Comparison of ENCODE assay signal across 9 cellular contexts in the genomic region with DNA sequence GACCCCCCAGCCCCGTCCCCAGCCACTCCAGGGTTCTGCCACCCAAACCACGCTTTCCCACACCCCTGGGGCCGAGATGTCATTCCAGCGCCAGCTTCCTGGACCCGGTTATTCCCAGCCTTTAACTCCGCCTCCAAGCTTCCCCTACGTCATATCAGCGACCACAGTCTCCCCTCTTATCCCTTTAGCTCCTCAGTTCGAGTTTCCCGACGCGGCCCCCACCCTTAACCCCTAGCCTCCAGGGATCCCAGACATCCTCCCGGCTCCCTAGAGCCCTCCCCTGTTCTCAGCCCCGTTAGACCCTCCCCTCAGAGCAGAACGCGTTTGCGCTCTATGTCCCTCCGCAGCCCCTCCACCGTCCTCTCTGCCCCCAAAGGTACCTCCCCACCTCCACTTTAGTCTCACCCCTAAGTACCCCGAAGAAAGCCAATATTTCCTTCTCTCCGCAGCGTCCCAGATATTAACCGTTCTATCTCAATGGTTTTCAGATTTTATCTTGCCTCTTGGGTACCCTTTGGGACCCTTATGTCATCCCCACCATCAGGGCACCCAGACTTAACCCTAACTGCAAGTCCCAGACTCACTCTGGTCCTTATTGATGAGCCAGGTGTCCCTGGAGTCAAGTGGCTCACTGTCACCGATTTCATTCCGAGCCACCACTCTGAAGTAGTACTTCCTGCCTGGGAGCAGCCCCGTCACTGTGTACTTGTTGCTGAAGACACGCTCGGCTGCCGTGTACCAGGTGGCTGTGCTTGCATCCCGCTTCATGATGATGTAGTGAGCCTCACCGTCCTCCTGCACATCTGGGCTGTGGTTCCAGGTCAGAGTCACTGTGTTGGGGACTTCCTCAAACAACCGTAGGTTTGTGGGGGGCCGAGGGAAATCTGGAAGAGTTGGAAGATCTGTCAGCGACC. TPM values are rescaled to one million over a fixed set of nuclear protein-coding genes. Genes with fewer than 3 reads are reported as not detected.
DNase-seq lines count a peak whose midpoint lies in the region; ATAC-seq and TF ChIP-seq lines count a peak whose summit lies in the region.
"Had no signal": no experiment of that assay in that cellular context is flagged by ENCODE, and none has a peak within 500 bp of the region (broad histone marks: within the 10 kb centered on the region; RNA-seq: fewer than 3 reads in every experiment).

No MANE protein-coding gene starts in this region.

- H3K9ac ChIP-seq in mucosa of stomach (ENCODE audit: low read length), result peak overlapping the region; percentile 89

- intact Hi-C loops in tibial artery (cut with DNase I; ENCODE audit: low total_unique reads), result no loop called here

- no peaks in the 10 kb centered on the region for H3K9me3 ChIP-seq in mucosa of stomach (ENCODE audit: control insufficient read depth, low read length)
- H3K9me3 ChIP-seq in tibial artery, result no peaks in the 10 kb centered on the region

- H3K4me1 ChIP-seq in mucosa of stomach (ENCODE audit: control insufficient read depth, insufficient read depth, low read length), result peaks cover 13% of the 10 kb centered on the region
- H3K4me1 ChIP-seq in tibial artery, result peaks cover 0 to 26% (median 10%) of the 10 kb centered on the region in 4 donors

- no peaks in the 10 kb centered on the region for H3K9me3 Mint-ChIP-seq in activated CD8-positive, alpha-beta memory T cell treated with anti-CD3 and anti-CD28 coated beads, Interleukin-2, amount 10 ng/mL, durations not matched to agents 7 days and 5 days (ENCODE audit: low read depth)
- H3K9me3 Mint-ChIP-seq in HFFc6, result no peaks in the 10 kb centered on the region

- peak overlapping the region; percentile 79 to 80 for H3K27ac ChIP-seq in tibial artery
- H3K27ac ChIP-seq: 22Rv1 had no signal

- ATAC-seq in activated CD8-positive, alpha-beta memory T cell treated with anti-CD3 and anti-CD28 coated beads, Interleukin-2, amount 10 ng/mL, durations not matched to agents 7 days and 5 days, result peak; percentile 64

- peak overlapping the region; percentile 66 for H3K4me3 Mint-ChIP-seq in activated CD8-positive, alpha-beta memory T cell treated with anti-CD3 and anti-CD28 coated beads, Interleukin-2, amount 10 ng/mL, durations not matched to agents 7 days and 5 days
- no peak overlapping the region for H3K4me3 Mint-ChIP-seq in HFFc6

- peak overlapping the region; percentile 74 for H3K27ac Mint-ChIP-seq in activated CD8-positive, alpha-beta memory T cell treated with anti-CD3 and anti-CD28 coated beads, Interleukin-2, amount 10 ng/mL, durations not matched to agents 7 days and 5 days
- no peak overlapping the region for H3K27ac Mint-ChIP-seq in HFFc6

- DNase-seq in DMS 273 (lab: John Stamatoyannopoulos, UW; ENCODE audit: unreplicated experiment) (peak; percentile 29), DMS 273 treated with DMSO at 0.1 percent for 48 hours (lab: John Stamatoyannopoulos, UW) (no peak), NCI-H1930 (lab: John Stamatoyannopoulos, UW) (peak; percentile 32 to 47), epithelial cell of esophagus (ENCODE audit: low read depth) (peak; percentile 34), tibial artery (peak; percentile 71 to 82), HFFc6 (no peak)
- peak; percentile 63 for DNase-seq in activated CD8-positive, alpha-beta memory T cell treated with anti-CD3 and anti-CD28 coated beads, Interleukin-2, amount 10 ng/mL, durations not matched to agents 7 days and 5 days

- H3K27me3 ChIP-seq in mucosa of stomach (ENCODE audit: control insufficient read depth, insufficient read depth, low read length) (no peaks in the 10 kb centered on the region), tibial artery (no peaks in the 10 kb centered on the region)

- H3K27me3 Mint-ChIP-seq in activated CD8-positive, alpha-beta memory T cell treated with anti-CD3 and anti-CD28 coated beads, Interleukin-2, amount 10 ng/mL, durations not matched to agents 7 days and 5 days, result peaks cover 29% of the 10 kb centered on the region
- peaks cover 58% of the 10 kb centered on the region for H3K27me3 Mint-ChIP-seq in HFFc6 (ENCODE audit: insufficient read depth)

- H3K36me3 ChIP-seq in mucosa of stomach (ENCODE audit: control insufficient read depth, insufficient read depth, low read length) (no peaks in the 10 kb centered on the region), tibial artery (peaks cover 0 to 16% (median 13%) of the 10 kb centered on the region in 3 donors)

- no peak for TF ChIP-seq CTCF in epithelial cell of esophagus (IDR thresholded peaks at IDR 0.05; ENCODE audit: insufficient read depth, low read depth, low read length, missing control alignments)
- no peak for TF ChIP-seq CTCF in tibial artery (IDR thresholded peaks at IDR 0.05)
- TF ChIP-seq CTCF in HFFc6 (IDR thresholded peaks at IDR 0.05), result no peak

- peaks cover 25% of the 10 kb centered on the region for H3K4me1 Mint-ChIP-seq in activated CD8-positive, alpha-beta memory T cell treated with anti-CD3 and anti-CD28 coated beads, Interleukin-2, amount 10 ng/mL, durations not matched to agents 7 days and 5 days
- H3K4me1 Mint-ChIP-seq in HFFc6 (ENCODE audit: low read depth), result no peaks in the 10 kb centered on the region

- CTCF ChIA-PET in activated CD8-positive, alpha-beta memory T cell treated with anti-CD3 and anti-CD28 coated beads, Interleukin-2, amount 10 ng/mL, durations not matched to agents 7 days and 5 days (lab: Charles Lee), result interaction anchor here (0.6 to 1.5 kb wide), 7 partner anchors 8 to 279 kb away, joined by 3 to 8 read pairs (median 3); a partner anchor contains a TSS

- peak overlapping the region; percentile 55 for H3K4me3 ChIP-seq in epithelial cell of esophagus (ENCODE audit: low read length)
- H3K4me3 ChIP-seq in mucosa of stomach (ENCODE audit: low read length), result peak overlapping the region; percentile 81
- peak overlapping the region; percentile 51 to 66 for H3K4me3 ChIP-seq in tibial artery

- H3K36me3 Mint-ChIP-seq in activated CD8-positive, alpha-beta memory T cell treated with anti-CD3 and anti-CD28 coated beads, Interleukin-2, amount 10 ng/mL, durations not matched to agents 7 days and 5 days, result no peaks in the 10 kb centered on the region
- no peaks in the 10 kb centered on the region for H3K36me3 Mint-ChIP-seq in HFFc6 (ENCODE audit: low read depth)

RNA-seq across cellular contexts. Expression of a gene that starts 8.0 kb away (rescaled TPM):
- total RNA-seq in activated CD8-positive, alpha-beta memory T cell treated with anti-CD3 and anti-CD28 coated beads, Interleukin-2, amount 10 ng/mL, durations not matched to agents 7 days and 5 days, result under 1 TPM; 0.93 to 0.98 TPM
- total RNA-seq in HFFc6 (2021; fragmentation: NEBNext Ultra II Directional; extraction: Animal tissue kit (Norgen Biotek cat#: 25700)), result under 1 TPM; 0.23 to 0.61 (median 0.41) TPM

RNA-seq across cellular contexts. Expression of a gene that starts 19.4 kb away (rescaled TPM):
- under 1 TPM; 0.35 to 0.64 TPM for total RNA-seq in activated CD8-positive, alpha-beta memory T cell treated with anti-CD3 and anti-CD28 coated beads, Interleukin-2, amount 10 ng/mL, durations not matched to agents 7 days and 5 days
- total RNA-seq in HFFc6 (2021; fragmentation: NEBNext Ultra II Directional; extraction: Animal tissue kit (Norgen Biotek cat#: 25700)), result not detected

Comparison
In these comparisons a context has a peak if more than half of its experiments do, and no peak if none do; other contexts are left out.
1. DNase-seq: peak in DMS 273 (single experiment), NCI-H1930 (2 of 2), activated CD8-positive, alpha-beta memory T cell treated with anti-CD3 and anti-CD28 coated beads, Interleukin-2, amount 10 ng/mL, durations not matched to agents 7 days and 5 days (single experiment), epithelial cell of esophagus (single experiment) and tibial artery (2 of 2); none in DMS 273 treated with DMSO at 0.1 percent for 48 hours (single experiment) and HFFc6 (single experiment).
2. Peak in every context shown above with its lines, with median percentiles within 50 percentile points of each other: H3K4me3 ChIP-seq.